ENCODE assay signal across 13 cellular contexts in genomic region chrX:148459343-148459742, GRCh38. TPM values are rescaled to one million over a fixed set of nuclear protein-coding genes. Genes with fewer than 3 reads are reported as not detected.
DNase-seq lines count a peak whose midpoint lies in the region; ATAC-seq, FAIRE-seq and TF ChIP-seq lines count a peak whose summit lies in the region.
"Had no signal": no experiment of that assay in that cellular context is flagged by ENCODE, and none has a peak within 500 bp of the region (broad histone marks: within the 10 kb centered on the region; RNA-seq: fewer than 3 reads in every experiment).

No MANE protein-coding gene starts in this region.

- H3K4me1 ChIP-seq in trophoblast cell (ENCODE audit: control insufficient read depth in 1 of 2, insufficient read depth in 2 of 2, low read length in 2 of 2) = no peaks in the 10 kb centered on the region

- H3K27ac ChIP-seq in trophoblast cell (ENCODE audit: low read depth, low read length) = no peak overlapping the region

- H2AK5ac ChIP-seq in trophoblast cell (ENCODE audit: low read length) = no peak overlapping the region

- H3K9me3 ChIP-seq in trophoblast cell (ENCODE audit: insufficient read depth, low read depth, low read length) = no peaks in the 10 kb centered on the region

- H4K8ac ChIP-seq in trophoblast cell (ENCODE audit: low read depth, low read length) = no peak overlapping the region

- ATAC-seq in GM19455 (IDR thresholded peaks at IDR 0.05; ENCODE audit: unreplicated experiment) (peak; percentile 84), HG02885 (IDR thresholded peaks at IDR 0.05; ENCODE audit: poor library complexity, unreplicated experiment) (peak; percentile 93), HG03571 (IDR thresholded peaks at IDR 0.05; ENCODE audit: unreplicated experiment) (peak; percentile 92)
- ATAC-seq: activated CD4-positive, alpha-beta T cell treated with anti-CD3 and anti-CD28 coated beads for 36 hours had no signal

- FAIRE-seq in GM12891 (lab: Jason Lieb, UNC) = peak; percentile 68

- H3K27me3 ChIP-seq in trophoblast cell (ENCODE audit: insufficient read depth, low read length) = no peaks in the 10 kb centered on the region

- WGBS in trophoblast cell (ENCODE audit: extremely low coverage, insufficient coverage, insufficient read length) = no CpG with 5 or more reads among the region's 4 CpGs

- H3K79me1 ChIP-seq in trophoblast cell (ENCODE audit: low read length) = no peaks in the 10 kb centered on the region

- no peak for TF ChIP-seq POLR2A in GM12891 (IDR thresholded peaks at IDR 0.05; ENCODE audit: low read depth, low read length)

- no peak overlapping the region for H4K12ac ChIP-seq in trophoblast cell (ENCODE audit: low read depth, low read length)

- no peak overlapping the region for H3K4me2 ChIP-seq in trophoblast cell (ENCODE audit: low read length)

- H3K14ac ChIP-seq in trophoblast cell (ENCODE audit: low read length) = no peak overlapping the region

- H3K23ac ChIP-seq in trophoblast cell (ENCODE audit: low read length) = no peak overlapping the region

- no peak overlapping the region for H3K18ac ChIP-seq in trophoblast cell (ENCODE audit: low read length)

- no peak overlapping the region for H4K91ac ChIP-seq in trophoblast cell (ENCODE audit: low read depth, low read length)

- H2AFZ ChIP-seq in trophoblast cell (ENCODE audit: insufficient read depth, low read length, poor library complexity) = no peak overlapping the region

- H3K4ac ChIP-seq in trophoblast cell (ENCODE audit: low read depth, low read length) = no peak overlapping the region

- no peak overlapping the region for H2BK5ac ChIP-seq in trophoblast cell (ENCODE audit: low read depth, low read length, poor library complexity)

- H2BK12ac ChIP-seq in trophoblast cell (ENCODE audit: low read length) = no peak overlapping the region

- no peaks in the 10 kb centered on the region for H3K36me3 ChIP-seq in trophoblast cell (ENCODE audit: control insufficient read depth in 1 of 2, insufficient read depth in 2 of 2, low read length in 2 of 2)

- no peak overlapping the region for H3K4me3 ChIP-seq in trophoblast cell (ENCODE audit: low read depth, low read length)

- no peak overlapping the region for H3K9ac ChIP-seq in trophoblast cell (ENCODE audit: low read length)

- DNase-seq in GM12891 (ENCODE audit: insufficient read length, low spot score) = no peak
- DNase-seq in islet precursor cell = no peak
- DNase-seq in trophoblast cell = no peak
- DNase-seq in amygdala (lab: John Stamatoyannopoulos, UW) = no peak
- no peak for DNase-seq in NCI-H1694 treated with DMSO at 0.1 percent for 48 hours (lab: John Stamatoyannopoulos, UW)
- DNase-seq: activated CD4-positive, alpha-beta T cell treated with anti-CD3 and anti-CD28 coated beads for 36 hours; head of caudate nucleus; NCI-H2081; retina; SHP77 treated with DMSO at 0.1 percent for 48 hours had no signal

- no peak overlapping the region for H2BK120ac ChIP-seq in trophoblast cell (ENCODE audit: insufficient read depth, low read length, poor library complexity)

- no peaks in the 10 kb centered on the region for H3K79me2 ChIP-seq in trophoblast cell (ENCODE audit: control insufficient read depth, insufficient read depth, low read length, poor library complexity)

TF ChIP-seq in GM12891, 5 proteins besides CTCF, POLR2A, EP300 and RAD21:
- TF ChIP-seq SPI1 (IDR thresholded peaks at IDR 0.05; ENCODE audit: low read depth, low read length) = peak; percentile 91
- TF ChIP-seq POU2F2 (IDR thresholded peaks at IDR 0.05; ENCODE audit: low read depth, low read length) = no peak

RNA-seq across cellular contexts. Expression of gene AFF2, which starts 41.1 kb away (rescaled TPM):
- polyA plus RNA-seq in GM12891 (2012; ENCODE audit: low read depth, missing spikeins) = not detected
- 2.0 TPM in 2 replicates for polyA plus RNA-seq in trophoblast cell (2013)
